ENCODE assay signal across 29 cellular contexts in genomic region chr11:75203138-75203537, GRCh38. TPM values are rescaled to one million over a fixed set of nuclear protein-coding genes. Genes with fewer than 3 reads are reported as not detected.
"Had no signal": no experiment of that assay in that cellular context is flagged by ENCODE, and none has a peak within 500 bp of the region (broad histone marks: within the 10 kb centered on the region; RNA-seq: fewer than 3 reads in every experiment).

No MANE protein-coding gene starts in this region.

- H3K4me3 ChIP-seq: esophagus squamous epithelium, heart right ventricle had no signal

- H3K4me1 Mint-ChIP-seq: activated CD4-positive, alpha-beta T cell treated with anti-CD3 and anti-CD28 coated beads, Interleukin-2, amount 10 ng/mL, durations not matched to agents 24 days and 14 days; neural crest cell; stimulated activated naive CD8-positive, alpha-beta T cell treated with anti-CD3 and anti-CD28 coated beads, Interleukin-15, amount 100 ng/mL, for 72 hours had no signal

- H3K4me3 Mint-ChIP-seq: activated CD4-positive, alpha-beta memory T cell treated with anti-CD3 and anti-CD28 coated beads for 36 hours; activated CD4-positive, alpha-beta T cell treated with anti-CD3 and anti-CD28 coated beads, Interleukin-2, amount 10 ng/mL, durations not matched to agents 24 days and 14 days; activated T-helper 1 cell treated with anti-CD3 and anti-CD28 coated beads, Interleukin-12 subunit alpha, Interleukin-12 subunit beta, Interleukin-2, Interleukin-4 antibody, amounts not matched to agents 30 ng/mL and 10 ng/mL and 1 ng/mL, durations not matched to agents 14 hours and 24 hours and 36 hours; naive thymus-derived CD8-positive, alpha-beta T cell; neural crest cell; stimulated activated naive CD8-positive, alpha-beta T cell treated with anti-CD3 and anti-CD28 coated beads, Interleukin-15, amount 100 ng/mL, for 72 hours; type B pancreatic cell had no signal

- H3K9me3 Mint-ChIP-seq: activated CD4-positive, alpha-beta memory T cell treated with anti-CD3 and anti-CD28 coated beads for 36 hours; activated CD4-positive, alpha-beta T cell treated with anti-CD3 and anti-CD28 coated beads, Interleukin-2, amount 10 ng/mL, durations not matched to agents 24 days and 14 days; activated T-helper 1 cell treated with anti-CD3 and anti-CD28 coated beads, Interleukin-12 subunit alpha, Interleukin-12 subunit beta, Interleukin-2, Interleukin-4 antibody, amounts not matched to agents 30 ng/mL and 10 ng/mL and 1 ng/mL, durations not matched to agents 14 hours and 24 hours and 36 hours; naive thymus-derived CD8-positive, alpha-beta T cell; neural crest cell; stimulated activated naive CD8-positive, alpha-beta T cell treated with anti-CD3 and anti-CD28 coated beads, Interleukin-15, amount 100 ng/mL, for 72 hours; type B pancreatic cell had no signal

- H3K36me3 ChIP-seq: brain microvascular endothelial cell had no signal

- FAIRE-seq: astrocyte, islet of Langerhans had no signal

- ATAC-seq: heart right ventricle; left ventricle myocardium superior; naive thymus-derived CD8-positive, alpha-beta T cell; right cardiac atrium; stimulated activated naive CD8-positive, alpha-beta T cell treated with anti-CD3 and anti-CD28 coated beads, Interleukin-15, amount 100 ng/mL, for 72 hours had no signal

- DNase-seq: activated CD4-positive, alpha-beta memory T cell treated with anti-CD3 and anti-CD28 coated beads for 36 hours; activated CD4-positive, alpha-beta T cell treated with anti-CD3 and anti-CD28 coated beads, Interleukin-2, amount 10 ng/mL, durations not matched to agents 24 days and 14 days; activated CD4-positive, CD25-positive, alpha-beta regulatory T cell treated with anti-CD3 and anti-CD28 coated beads, Interleukin-2, amount 50 U/mL, for 72 hours; activated CD8-positive, alpha-beta memory T cell treated with anti-CD3 and anti-CD28 coated beads, Interleukin-2, amount 50 U/mL, for 4 hours; activated gamma-delta T cell treated with Interleukin-2 at 50 U/mL for 16 hours; activated naive CD4-positive, alpha-beta T cell treated with anti-CD3 and anti-CD28 coated beads, Interleukin-2, amount 50 U/mL, for 16 hours; activated T-cell treated with anti-CD3 and anti-CD28 coated beads, Interleukin-2, amount 50 U/mL, for 1 hour; amniotic stem cell; brain microvascular endothelial cell; caudate nucleus; cortex of kidney; esophagus squamous epithelium; foreskin melanocyte; heart right ventricle; left ventricle myocardium superior; naive thymus-derived CD8-positive, alpha-beta T cell; occipital lobe; right cardiac atrium; stimulated activated CD4-positive, alpha-beta T cell treated with anti-CD3 and anti-CD28 coated beads, Interleukin-2, amount 100 ng/mL, for 48 hours; stimulated activated naive CD8-positive, alpha-beta T cell treated with anti-CD3 and anti-CD28 coated beads, Interleukin-15, amount 100 ng/mL, for 72 hours; substantia nigra; T-helper 2 cell had no signal

- H3K27me3 Mint-ChIP-seq: activated CD4-positive, alpha-beta memory T cell treated with anti-CD3 and anti-CD28 coated beads for 36 hours had no signal

- H3K27ac Mint-ChIP-seq: activated CD4-positive, alpha-beta memory T cell treated with anti-CD3 and anti-CD28 coated beads for 36 hours; activated CD4-positive, alpha-beta T cell treated with anti-CD3 and anti-CD28 coated beads, Interleukin-2, amount 10 ng/mL, durations not matched to agents 24 days and 14 days; activated T-helper 1 cell treated with anti-CD3 and anti-CD28 coated beads, Interleukin-12 subunit alpha, Interleukin-12 subunit beta, Interleukin-2, Interleukin-4 antibody, amounts not matched to agents 30 ng/mL and 10 ng/mL and 1 ng/mL, durations not matched to agents 14 hours and 24 hours and 36 hours; stimulated activated naive CD8-positive, alpha-beta T cell treated with anti-CD3 and anti-CD28 coated beads, Interleukin-15, amount 100 ng/mL, for 72 hours; type B pancreatic cell had no signal

- H3K36me3 Mint-ChIP-seq: activated CD4-positive, alpha-beta memory T cell treated with anti-CD3 and anti-CD28 coated beads for 36 hours; naive thymus-derived CD8-positive, alpha-beta T cell; type B pancreatic cell had no signal

- H3K27me3 ChIP-seq: heart right ventricle had no signal

RNA-seq across cellular contexts. Expression of gene TPBGL, which starts 37.4 kb away (rescaled TPM):
- total RNA-seq: left ventricle myocardium superior, skeletal muscle tissue had no signal

RNA-seq across cellular contexts. Expression of gene SLCO2B1, which starts 52.2 kb away (rescaled TPM):
- total RNA-seq: activated CD4-positive, alpha-beta memory T cell treated with anti-CD3 and anti-CD28 coated beads for 36 hours; activated CD4-positive, alpha-beta T cell treated with anti-CD3 and anti-CD28 coated beads, Interleukin-2, amount 10 ng/mL, durations not matched to agents 24 days and 14 days; activated CD8-positive, alpha-beta memory T cell treated with anti-CD3 and anti-CD28 coated beads for 36 hours; activated T-helper 1 cell treated with anti-CD3 and anti-CD28 coated beads, Interleukin-12 subunit alpha, Interleukin-12 subunit beta, Interleukin-2, Interleukin-4 antibody, amounts not matched to agents 30 ng/mL and 10 ng/mL and 1 ng/mL, durations not matched to agents 14 hours and 24 hours and 36 hours; neural crest cell had no signal
